30 cellular contexts compared by ENCODE assay signal in genomic region chr5:87828545-87829213, GRCh38.
"Had no signal": no experiment of that assay in that cellular context is flagged by ENCODE, and none has a peak within 500 bp of the region (broad histone marks: within the 10 kb centered on the region; RNA-seq: fewer than 3 reads in every experiment).

No MANE protein-coding gene starts in this region.

- H3K4me3 ChIP-seq: ascending aorta, coronary artery, dorsolateral prefrontal cortex had no signal

- H3K27ac Mint-ChIP-seq: activated CD4-positive, alpha-beta memory T cell treated with anti-CD3 and anti-CD28 coated beads, Interleukin-2, amount 10 ng/mL, durations not matched to agents 7 days and 5 days; activated CD4-positive, alpha-beta T cell treated with anti-CD3 and anti-CD28 coated beads for 36 hours; activated CD4-positive, alpha-beta T cell treated with anti-CD3 and anti-CD28 coated beads, Interleukin-2, amount 10 ng/mL, durations not matched to agents 24 days and 14 days; activated naive CD4-positive, alpha-beta T cell treated with anti-CD3 and anti-CD28 coated beads, Interleukin-2, amount 10 ng/mL, durations not matched to agents 7 days and 5 days; activated naive CD4-positive, alpha-beta T cell treated with anti-CD3 and anti-CD28 coated beads, Interleukin-2, amount 50 U/mL, for 72 hours; activated naive CD8-positive, alpha-beta T cell treated with anti-CD3 and anti-CD28 coated beads, Interleukin-2, amount 10 ng/mL, durations not matched to agents 7 days and 5 days; activated T-cell treated with anti-CD3 and anti-CD28 coated beads, Interleukin-2, amount 50 U/mL, for 24 hours; activated T-cell treated with anti-CD3 and anti-CD28 coated beads, Interleukin-2, amount 50 U/mL, for 72 hours; dendritic cell treated with granulocyte-macrophage colony-stimulating factor and Interleukin-4, amounts not matched to agents 40 ng/mL and 50 ng/mL, for 4 days; endodermal cell; T-helper 17 cell; T-helper 2 cell treated with Interferon-gamma antibody and Interleukin-4, amounts not matched to agents 5 μg/mL and 100 μg/mL, for 36 hours had no signal

- H3K4me1 ChIP-seq: ascending aorta had no signal

- FAIRE-seq: bronchial epithelial cell, frontal cortex had no signal

- DNase-seq: activated CD4-positive, alpha-beta memory T cell treated with anti-CD3 and anti-CD28 coated beads, Interleukin-2, amount 10 ng/mL, durations not matched to agents 7 days and 5 days; activated CD4-positive, alpha-beta T cell treated with anti-CD3 and anti-CD28 coated beads for 36 hours; activated CD4-positive, alpha-beta T cell treated with anti-CD3 and anti-CD28 coated beads, Interleukin-2, amount 10 ng/mL, durations not matched to agents 24 days and 14 days; activated CD4-positive, alpha-beta T cell treated with anti-CD3 and anti-CD28 coated beads, Interleukin-2, amount 50 U/mL, for 4 hours; activated CD4-positive, CD25-positive, alpha-beta regulatory T cell; activated CD4-positive, CD25-positive, alpha-beta regulatory T cell treated with anti-CD3 and anti-CD28 coated beads, Interleukin-2, amount 50 U/mL, for 72 hours; activated CD8-positive, alpha-beta memory T cell treated with anti-CD3 and anti-CD28 coated beads, Interleukin-2, amount 50 U/mL, for 48 hours; activated gamma-delta T cell; activated naive CD4-positive, alpha-beta T cell; activated naive CD4-positive, alpha-beta T cell treated with anti-CD3 and anti-CD28 coated beads, Interleukin-2, amount 10 ng/mL, durations not matched to agents 7 days and 5 days; activated naive CD8-positive, alpha-beta T cell treated with anti-CD3 and anti-CD28 coated beads, Interleukin-2, amount 10 ng/mL, durations not matched to agents 7 days and 5 days; activated T-cell treated with anti-CD3 and anti-CD28 coated beads for 4 hours; activated T-cell treated with anti-CD3 and anti-CD28 coated beads, Interleukin-2, amount 50 U/mL, for 24 hours; activated T-cell treated with anti-CD3 and anti-CD28 coated beads, Interleukin-2, amount 50 U/mL, for 72 hours; effector memory CD4-positive, alpha-beta T cell; endodermal cell; T-helper 1 cell; T-helper 17 cell; WERI-Rb-1 had no signal

- H3K27me3 ChIP-seq: ascending aorta, brain microvascular endothelial cell, dorsolateral prefrontal cortex had no signal

- H3K27ac ChIP-seq: ascending aorta, brain microvascular endothelial cell, coronary artery, dorsolateral prefrontal cortex, WERI-Rb-1 had no signal

- H3K4me1 Mint-ChIP-seq: activated CD4-positive, alpha-beta memory T cell treated with anti-CD3 and anti-CD28 coated beads, Interleukin-2, amount 10 ng/mL, durations not matched to agents 7 days and 5 days; activated CD4-positive, alpha-beta T cell treated with anti-CD3 and anti-CD28 coated beads for 36 hours; activated CD4-positive, alpha-beta T cell treated with anti-CD3 and anti-CD28 coated beads, Interleukin-2, amount 10 ng/mL, durations not matched to agents 24 days and 14 days; activated naive CD4-positive, alpha-beta T cell treated with anti-CD3 and anti-CD28 coated beads, Interleukin-2, amount 10 ng/mL, durations not matched to agents 7 days and 5 days; activated naive CD8-positive, alpha-beta T cell treated with anti-CD3 and anti-CD28 coated beads, Interleukin-2, amount 10 ng/mL, durations not matched to agents 7 days and 5 days; central memory CD8-positive, alpha-beta T cell; T-helper 17 cell had no signal

- H3K36me3 ChIP-seq: ascending aorta, brain microvascular endothelial cell, WERI-Rb-1 had no signal

- H3K4me3 Mint-ChIP-seq: activated CD4-positive, alpha-beta memory T cell treated with anti-CD3 and anti-CD28 coated beads, Interleukin-2, amount 10 ng/mL, durations not matched to agents 7 days and 5 days; activated CD4-positive, alpha-beta T cell treated with anti-CD3 and anti-CD28 coated beads for 36 hours; activated CD4-positive, alpha-beta T cell treated with anti-CD3 and anti-CD28 coated beads, Interleukin-2, amount 10 ng/mL, durations not matched to agents 24 days and 14 days; activated naive CD4-positive, alpha-beta T cell treated with anti-CD3 and anti-CD28 coated beads, Interleukin-2, amount 10 ng/mL, durations not matched to agents 7 days and 5 days; activated naive CD8-positive, alpha-beta T cell treated with anti-CD3 and anti-CD28 coated beads, Interleukin-2, amount 10 ng/mL, durations not matched to agents 7 days and 5 days; activated T-cell treated with anti-CD3 and anti-CD28 coated beads, Interleukin-2, amount 50 U/mL, for 24 hours; activated T-cell treated with anti-CD3 and anti-CD28 coated beads, Interleukin-2, amount 50 U/mL, for 72 hours; central memory CD8-positive, alpha-beta T cell; dendritic cell treated with granulocyte-macrophage colony-stimulating factor and Interleukin-4, amounts not matched to agents 40 ng/mL and 50 ng/mL, for 4 days; endodermal cell; T-helper 17 cell; T-helper 2 cell treated with Interferon-gamma antibody and Interleukin-4, amounts not matched to agents 5 μg/mL and 100 μg/mL, for 36 hours had no signal

- H3K27me3 Mint-ChIP-seq: activated CD4-positive, alpha-beta memory T cell treated with anti-CD3 and anti-CD28 coated beads, Interleukin-2, amount 10 ng/mL, durations not matched to agents 7 days and 5 days; activated CD4-positive, alpha-beta T cell treated with anti-CD3 and anti-CD28 coated beads for 36 hours; activated CD4-positive, alpha-beta T cell treated with anti-CD3 and anti-CD28 coated beads, Interleukin-2, amount 10 ng/mL, durations not matched to agents 24 days and 14 days; activated naive CD4-positive, alpha-beta T cell treated with anti-CD3 and anti-CD28 coated beads, Interleukin-2, amount 10 ng/mL, durations not matched to agents 7 days and 5 days; activated naive CD8-positive, alpha-beta T cell treated with anti-CD3 and anti-CD28 coated beads, Interleukin-2, amount 10 ng/mL, durations not matched to agents 7 days and 5 days; activated T-cell treated with anti-CD3 and anti-CD28 coated beads, Interleukin-2, amount 50 U/mL, for 24 hours; central memory CD8-positive, alpha-beta T cell; dendritic cell treated with granulocyte-macrophage colony-stimulating factor and Interleukin-4, amounts not matched to agents 40 ng/mL and 50 ng/mL, for 4 days; T-helper 17 cell had no signal

- H3K36me3 Mint-ChIP-seq: activated naive CD4-positive, alpha-beta T cell treated with anti-CD3 and anti-CD28 coated beads, Interleukin-2, amount 10 ng/mL, durations not matched to agents 7 days and 5 days; activated naive CD8-positive, alpha-beta T cell treated with anti-CD3 and anti-CD28 coated beads, Interleukin-2, amount 10 ng/mL, durations not matched to agents 7 days and 5 days had no signal

- ATAC-seq: activated CD4-positive, alpha-beta T cell treated with anti-CD3 and anti-CD28 coated beads for 36 hours; activated naive CD4-positive, alpha-beta T cell treated with anti-CD3 and anti-CD28 coated beads, Interleukin-2, amount 50 U/mL, for 72 hours; activated T-cell treated with anti-CD3 and anti-CD28 coated beads, Interleukin-2, amount 50 U/mL, for 72 hours; esophagus mucosa; T-helper 17 cell had no signal

- H3K9me3 ChIP-seq: ascending aorta had no signal
